ENCODE assay signal across 8 cellular contexts in the genomic region with DNA sequence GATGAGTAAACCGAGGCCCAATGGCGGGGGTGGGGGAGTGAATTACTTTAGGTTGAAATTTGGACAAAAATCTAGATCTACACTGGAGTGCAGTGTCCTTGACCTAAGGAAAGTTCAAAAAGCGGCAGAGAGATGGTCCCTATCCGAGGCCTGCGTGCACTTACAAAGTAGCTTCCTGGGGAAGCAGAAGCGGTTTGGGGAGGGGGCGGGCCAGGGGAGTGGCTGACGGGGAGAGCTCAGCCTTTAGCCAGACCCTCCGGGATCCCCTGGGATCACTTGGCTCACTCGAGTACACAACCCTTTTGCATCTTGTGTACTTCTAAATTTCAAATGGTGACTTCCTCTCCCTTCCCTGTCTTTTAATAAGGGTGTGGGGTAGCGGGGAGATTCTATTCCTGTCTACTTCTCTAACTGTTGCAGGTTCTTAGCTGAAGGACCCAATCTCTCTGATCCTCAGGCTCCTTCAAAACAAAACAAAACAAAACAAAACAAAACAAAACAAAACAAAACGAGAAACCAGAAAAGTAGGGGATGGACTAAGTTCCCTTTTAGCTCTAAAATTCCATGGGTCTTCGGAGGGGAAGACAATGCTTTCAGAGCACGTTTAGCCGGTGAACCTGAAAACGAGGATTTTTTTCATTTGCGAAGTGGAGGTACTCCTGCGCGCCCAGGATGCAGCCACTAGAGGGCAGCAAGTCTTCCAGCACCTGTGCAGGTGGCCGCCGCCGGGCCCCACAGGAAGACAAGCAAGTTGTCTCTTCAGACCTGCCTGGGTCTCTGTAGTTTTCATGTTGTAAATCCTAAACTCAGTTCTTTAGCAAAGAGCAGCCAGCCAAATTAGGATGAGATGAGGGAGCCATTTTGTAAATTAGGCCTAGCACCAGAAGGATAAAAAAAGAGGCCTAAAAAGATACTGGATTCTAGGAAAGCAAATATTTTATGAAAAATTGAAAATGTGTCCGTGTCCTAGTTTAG. TPM values are rescaled to one million over a fixed set of nuclear protein-coding genes. Genes with fewer than 3 reads are reported as not detected.
DNase-seq lines count a peak whose midpoint lies in the region; ATAC-seq and TF ChIP-seq lines count a peak whose summit lies in the region.

No MANE protein-coding gene starts in this region.

- H3K36me3 Mint-ChIP-seq in natural killer cell treated with Interleukin-12 subunit alpha and Interleukin-12 subunit beta and Interleukin-15 and Interleukin-18, amount 100 ng/mL, for 72 hours, result no peaks in the 10 kb centered on the region

- peak overlapping the region in 1 of 2 donors; percentile 34 for H3K27ac Mint-ChIP-seq in natural killer cell treated with Interleukin-12 subunit alpha and Interleukin-12 subunit beta and Interleukin-15 and Interleukin-18, amount 100 ng/mL, for 72 hours

- no peak for TF ChIP-seq POLR2A in esophagus squamous epithelium (IDR thresholded peaks at IDR 0.05)

- H3K27ac ChIP-seq in esophagus squamous epithelium, result no peak overlapping the region

- H3K27me3 Mint-ChIP-seq in natural killer cell treated with Interleukin-12 subunit alpha and Interleukin-12 subunit beta and Interleukin-15 and Interleukin-18, amount 100 ng/mL, for 72 hours, result peaks cover 13% of the 10 kb centered on the region in 2 donors

- intact Hi-C loops in esophagus squamous epithelium (cut with DNase I), result loop anchor here (5.0 to 10.0 kb wide), 2 partner anchors 91 to 138 kb away; no protein-coding TSS in a partner anchor

- H3K4me3 ChIP-seq in NT2/D1 (ENCODE audit: insufficient read length, low read depth) (peak overlapping the region; percentile 16), esophagus squamous epithelium (no peak overlapping the region)

- WGBS in esophagus squamous epithelium, 2 donors, result 20% methylated on average over 19 to 23 of the region's 23 CpGs

- TF ChIP-seq CTCF in esophagus squamous epithelium (IDR thresholded peaks at IDR 0.05), result peak; percentile 87 to 96 (median 92)

- H3K4me1 ChIP-seq in NT2/D1 (ENCODE audit: insufficient read depth, insufficient read length) (no peaks in the 10 kb centered on the region), esophagus squamous epithelium (peaks cover 0 to 10% (median 0%) of the 10 kb centered on the region in 3 donors)

- peaks cover 10% of the 10 kb centered on the region for H3K27me3 ChIP-seq in NT2/D1 (ENCODE audit: insufficient read depth, insufficient read length)
- H3K27me3 ChIP-seq in esophagus squamous epithelium, result no peaks in the 10 kb centered on the region

- peaks cover 5 to 6% of the 10 kb centered on the region in 2 donors for H3K4me1 Mint-ChIP-seq in natural killer cell treated with Interleukin-12 subunit alpha and Interleukin-12 subunit beta and Interleukin-15 and Interleukin-18, amount 100 ng/mL, for 72 hours (ENCODE audit: low read depth in 2 of 2)

- H3K9me3 ChIP-seq in NT2/D1 (ENCODE audit: insufficient read depth, low read length) (peaks cover 5% of the 10 kb centered on the region; the same call in 1 of the 2 replicates), esophagus squamous epithelium (no peaks in the 10 kb centered on the region)

- H3K36me3 ChIP-seq in NT2/D1 (ENCODE audit: insufficient read depth, insufficient read length, low read length), result no peaks in the 10 kb centered on the region
- no peaks in the 10 kb centered on the region for H3K36me3 ChIP-seq in esophagus squamous epithelium

- peak; percentile 79 to 83 for ATAC-seq in natural killer cell treated with Interleukin-12 subunit alpha and Interleukin-12 subunit beta and Interleukin-15 and Interleukin-18, amount 100 ng/mL, for 72 hours

- H3K9me3 Mint-ChIP-seq in natural killer cell treated with Interleukin-12 subunit alpha and Interleukin-12 subunit beta and Interleukin-15 and Interleukin-18, amount 100 ng/mL, for 72 hours, result no peaks in the 10 kb centered on the region

- DNase-seq in DMS79 (lab: John Stamatoyannopoulos, UW) (peak; percentile 63), HT1080 (ENCODE audit: low read depth) (peak; percentile 44), NT2/D1 (ENCODE audit: low read depth, low spot score) (peak; percentile 92), activated T-cell treated with anti-CD3 and anti-CD28 coated beads for 48 hours (ENCODE audit: low read depth) (peak; percentile 77), esophagus squamous epithelium (lab: John Stamatoyannopoulos, UW) (no peak), NCI-H446 treated with DMSO at 0.1 percent for 48 hours (lab: John Stamatoyannopoulos, UW) (no peak)
- peak; percentile 73 for DNase-seq in natural killer cell treated with Interleukin-12 subunit alpha and Interleukin-12 subunit beta and Interleukin-15 and Interleukin-18, amount 100 ng/mL, for 72 hours (ENCODE audit: low spot score)
- peak; percentile 63 to 87 (median 78) for DNase-seq in stimulated activated naive CD4-positive, alpha-beta T cell (lab: John Stamatoyannopoulos, UW)

- no peak overlapping the region for H3K4me3 Mint-ChIP-seq in natural killer cell treated with Interleukin-12 subunit alpha and Interleukin-12 subunit beta and Interleukin-15 and Interleukin-18, amount 100 ng/mL, for 72 hours

- peak overlapping the region; percentile 22 for H3K9ac ChIP-seq in NT2/D1 (ENCODE audit: insufficient read length, low read depth)

RNA-seq across cellular contexts. Expression of a gene that starts 17.9 kb away (rescaled TPM):
- total RNA-seq in HT1080 (2014; rRNA removed; shearing (Covaris generic)), result 15.2 and 21.1 TPM in 2 replicates
- polyA plus RNA-seq in HT1080 (2015; cell fraction: cytosol; rRNA removed), result 16.3 and 19.8 TPM in 2 replicates
- polyA plus RNA-seq in HT1080 (2015; cell fraction: nucleus; rRNA removed), result 21.6 and 23.1 TPM in 2 replicates
- 10 to 100 TPM; 15.0 to 30.3 (median 17.3) TPM for total RNA-seq in esophagus squamous epithelium
- 10 to 100 TPM; 28.3 to 34.2 TPM for total RNA-seq in natural killer cell treated with Interleukin-12 subunit alpha and Interleukin-12 subunit beta and Interleukin-15 and Interleukin-18, amount 100 ng/mL, for 72 hours

RNA-seq across cellular contexts. Expression of a gene that starts 53.8 kb away (rescaled TPM):
- total RNA-seq in HT1080 (2014; rRNA removed; shearing (Covaris generic)), result 7.2 and 9.3 TPM in 2 replicates
- polyA plus RNA-seq in HT1080 (2015; cell fraction: cytosol; rRNA removed), result 13.7 and 13.8 TPM in 2 replicates
- polyA plus RNA-seq in HT1080 (2015; cell fraction: nucleus; rRNA removed), result 17.0 and 18.5 TPM in 2 replicates
- 10 to 100 TPM; 18.1 to 41.8 (median 32.8) TPM for total RNA-seq in esophagus squamous epithelium
- 1 to 10 TPM; 2.0 to 2.3 TPM for total RNA-seq in natural killer cell treated with Interleukin-12 subunit alpha and Interleukin-12 subunit beta and Interleukin-15 and Interleukin-18, amount 100 ng/mL, for 72 hours

Comparison
In these comparisons a context has a peak if more than half of its experiments do, and no peak if none do; other contexts are left out.
1. DNase-seq: peak in DMS79 (single experiment), HT1080 (single experiment), NT2/D1 (single experiment), activated T-cell treated with anti-CD3 and anti-CD28 coated beads for 48 hours (single experiment), natural killer cell treated with Interleukin-12 subunit alpha and Interleukin-12 subunit beta and Interleukin-15 and Interleukin-18, amount 100 ng/mL, for 72 hours (single experiment) and stimulated activated naive CD4-positive, alpha-beta T cell (6 of 6); none in esophagus squamous epithelium (single experiment) and NCI-H446 treated with DMSO at 0.1 percent for 48 hours (single experiment).